31 cellular contexts compared by ENCODE assay signal in the genomic region with DNA sequence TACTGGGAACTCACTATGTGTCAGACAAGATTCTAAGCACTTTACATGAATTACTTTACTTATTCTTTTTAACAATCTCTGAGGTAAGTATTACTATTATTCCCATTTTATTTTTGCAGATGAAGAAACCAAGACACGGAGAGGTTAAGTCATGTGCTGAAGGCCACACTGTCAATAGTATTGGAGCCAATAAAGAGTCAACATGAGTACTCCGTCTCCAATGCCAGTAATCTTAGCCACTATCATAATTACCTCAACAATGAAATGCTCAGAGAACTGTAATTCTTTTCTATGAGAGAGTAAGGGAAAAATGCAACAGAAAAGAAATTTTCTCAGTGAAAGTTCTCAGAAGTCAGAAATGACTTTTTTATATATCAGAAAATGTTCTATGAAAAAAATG. TPM values are rescaled to one million over a fixed set of nuclear protein-coding genes. Genes with fewer than 3 reads are reported as not detected.
"Had no signal": no experiment of that assay in that cellular context is flagged by ENCODE, and none has a peak within 500 bp of the region (broad histone marks: within the 10 kb centered on the region; RNA-seq: fewer than 3 reads in every experiment).

No MANE protein-coding gene starts in this region.

- H3K9me3 ChIP-seq: adrenal gland had no signal

- H3K36me3 ChIP-seq: adrenal gland, cardiac muscle cell had no signal

- H3K4me1 ChIP-seq: adrenal gland had no signal

- H3K4me3 ChIP-seq: adrenal gland, cardiac muscle cell had no signal

- ATAC-seq: activated CD8-positive, alpha-beta T cell treated with anti-CD3 and anti-CD28 coated beads for 36 hours; activated naive CD4-positive, alpha-beta T cell treated with anti-CD3 and anti-CD28 coated beads, Interleukin-2, amount 50 U/mL, for 72 hours; activated T-cell treated with anti-CD3 and anti-CD28 coated beads, Interleukin-2, amount 50 U/mL, for 4 hours; activated T-cell treated with anti-CD3 and anti-CD28 coated beads, Interleukin-2, amount 50 U/mL, for 72 hours; activated T-helper 17 cell treated with anti-CD3 and anti-CD28 coated beads, Interleukin-2, amount 50 U/mL, for 72 hours had no signal

- DNase-seq: activated B cell treated with CpG ODN at 0.5 μM for 24 hours; activated CD4-positive, alpha-beta memory T cell treated with anti-CD3 and anti-CD28 coated beads for 36 hours; activated CD4-positive, alpha-beta T cell treated with anti-CD3 and anti-CD28 coated beads for 4 hours; activated CD4-positive, alpha-beta T cell treated with anti-CD3 and anti-CD28 coated beads, Interleukin-2, amount 10 ng/mL, durations not matched to agents 24 days and 14 days; activated CD4-positive, alpha-beta T cell treated with anti-CD3 and anti-CD28 coated beads, Interleukin-2, amount 50 U/mL, for 1 hour; activated CD4-positive, alpha-beta T cell treated with anti-CD3 and anti-CD28 coated beads, Interleukin-2, amount 50 U/mL, for 4 hours; activated CD4-positive, CD25-positive, alpha-beta regulatory T cell treated with anti-CD3 and anti-CD28 coated beads, Interleukin-2, amount 50 U/mL, for 72 hours; activated CD8-positive, alpha-beta memory T cell treated with anti-CD3 and anti-CD28 coated beads, Interleukin-2, amount 50 U/mL, for 4 hours; activated CD8-positive, alpha-beta T cell treated with anti-CD3 and anti-CD28 coated beads for 36 hours; activated effector memory CD4-positive, alpha-beta T cell treated with anti-CD3 and anti-CD28 coated beads, Interleukin-2, amount 50 U/mL, for 16 hours; activated gamma-delta T cell treated with Interleukin-2 at 50 U/mL for 16 hours; activated naive CD4-positive, alpha-beta T cell; activated naive CD4-positive, alpha-beta T cell treated with anti-CD3 and anti-CD28 coated beads for 36 hours; activated naive CD4-positive, alpha-beta T cell treated with anti-CD3 and anti-CD28 coated beads, Interleukin-2, amount 50 U/mL, for 16 hours; activated naive CD8-positive, alpha-beta T cell treated with anti-CD3 and anti-CD28 coated beads for 36 hours; activated T-cell treated with anti-CD3 and anti-CD28 coated beads for 4 hours; activated T-cell treated with anti-CD3 and anti-CD28 coated beads, Interleukin-2, amount 50 U/mL, for 1 hour; activated T-cell treated with anti-CD3 and anti-CD28 coated beads, Interleukin-2, amount 50 U/mL, for 4 hours; activated T-cell treated with anti-CD3 and anti-CD28 coated beads, Interleukin-2, amount 50 U/mL, for 72 hours; adrenal gland; amniotic stem cell; aorta; caudate nucleus; T-helper 2 cell; T-helper 9 cell had no signal

- H3K27ac ChIP-seq: adrenal gland, cardiac muscle cell, VCaP had no signal

- H3K27me3 ChIP-seq: adrenal gland, cardiac muscle cell had no signal

RNA-seq across cellular contexts. Expression of a gene that starts 12.7 kb away (rescaled TPM):
- total RNA-seq: activated B cell treated with CpG ODN at 0.5 μM for 24 hours; activated CD4-positive, alpha-beta memory T cell treated with anti-CD3 and anti-CD28 coated beads for 36 hours; activated CD4-positive, alpha-beta T cell treated with anti-CD3 and anti-CD28 coated beads, Interleukin-2, amount 10 ng/mL, durations not matched to agents 24 days and 14 days; activated CD8-positive, alpha-beta memory T cell treated with anti-CD3 and anti-CD28 coated beads for 36 hours; activated CD8-positive, alpha-beta T cell treated with anti-CD3 and anti-CD28 coated beads for 36 hours; activated naive CD4-positive, alpha-beta T cell treated with anti-CD3 and anti-CD28 coated beads for 36 hours; activated naive CD4-positive, alpha-beta T cell treated with anti-CD3 and anti-CD28 coated beads, Interleukin-2, amount 50 U/mL, for 72 hours; activated naive CD8-positive, alpha-beta T cell treated with anti-CD3 and anti-CD28 coated beads for 36 hours; activated T-cell treated with anti-CD3 and anti-CD28 coated beads, Interleukin-2, amount 50 U/mL, for 72 hours; activated T-helper 1 cell treated with anti-CD3 and anti-CD28 coated beads, Interleukin-12 subunit alpha, Interleukin-12 subunit beta, Interleukin-2, Interleukin-4 antibody, amounts not matched to agents 30 ng/mL and 10 ng/mL and 1 ng/mL, durations not matched to agents 14 hours and 24 hours and 36 hours; activated T-helper 17 cell treated with anti-CD3 and anti-CD28 coated beads, Interleukin-2, amount 50 U/mL, for 72 hours had no signal
